In the genomic region with DNA sequence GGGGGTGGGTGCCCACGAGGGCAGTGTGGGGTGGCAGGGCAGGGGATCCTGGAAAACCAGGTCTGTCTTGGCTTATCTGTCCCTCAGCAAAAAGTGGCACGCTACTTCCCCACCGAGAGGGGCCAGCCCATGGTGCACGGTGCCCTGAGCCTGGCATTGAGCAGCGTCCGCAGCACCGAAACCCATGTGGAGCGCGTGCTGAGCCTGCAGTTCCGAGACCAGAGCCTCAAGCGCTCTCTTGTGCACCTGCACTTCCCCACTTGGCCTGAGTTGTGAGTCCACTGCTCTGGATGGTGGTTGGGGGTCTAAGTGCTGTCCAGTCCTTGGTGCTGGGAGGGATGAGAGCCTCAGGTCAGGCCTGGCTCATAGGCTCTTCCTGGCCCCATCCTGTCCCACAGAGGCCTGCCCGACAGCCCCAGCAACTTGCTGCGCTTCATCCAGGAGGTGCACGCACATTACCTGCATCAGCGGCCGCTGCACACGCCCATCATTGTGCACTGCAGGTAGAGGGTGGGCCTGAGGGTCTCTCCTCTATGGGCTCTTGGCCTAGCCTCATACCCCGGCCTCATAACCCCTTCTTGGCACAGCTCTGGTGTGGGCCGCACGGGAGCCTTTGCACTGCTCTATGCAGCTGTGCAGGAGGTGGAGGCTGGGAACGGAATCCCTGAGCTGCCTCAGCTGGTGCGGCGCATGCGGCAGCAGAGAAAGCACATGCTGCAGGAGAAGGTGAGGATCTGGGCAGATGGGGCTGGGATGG, we compare ENCODE assay signal across 20 cellular contexts.
"Had no signal": no experiment of that assay in that cellular context is flagged by ENCODE, and none has a peak within 500 bp of the region (broad histone marks: within the 10 kb centered on the region; RNA-seq: fewer than 3 reads in every experiment).

No MANE protein-coding gene starts in this region.

- H3K27me3 ChIP-seq: gastrocnemius medialis, heart right ventricle, testis, upper lobe of left lung had no signal

- ATAC-seq: activated CD4-positive, alpha-beta T cell treated with anti-CD3 and anti-CD28 coated beads for 36 hours; activated CD8-positive, alpha-beta memory T cell treated with anti-CD3 and anti-CD28 coated beads, Interleukin-2, amount 10 ng/mL, durations not matched to agents 7 days and 5 days; gastrocnemius medialis; heart right ventricle had no signal

- H3K4me3 ChIP-seq: gastrocnemius medialis, heart right ventricle, lung, skin epidermis, testis, upper lobe of left lung had no signal

- H3K4me3 Mint-ChIP-seq: activated CD4-positive, alpha-beta memory T cell treated with anti-CD3 and anti-CD28 coated beads for 36 hours; activated CD4-positive, alpha-beta T cell treated with anti-CD3 and anti-CD28 coated beads for 36 hours; activated CD8-positive, alpha-beta memory T cell treated with anti-CD3 and anti-CD28 coated beads, Interleukin-2, amount 10 ng/mL, durations not matched to agents 7 days and 5 days; activated naive CD8-positive, alpha-beta T cell; activated T-cell treated with anti-CD3 and anti-CD28 coated beads, Interleukin-2, amount 50 U/mL, for 24 hours; endodermal cell; stimulated activated naive CD8-positive, alpha-beta T cell treated with anti-CD3 and anti-CD28 coated beads, Interleukin-15, Interleukin-2, amounts not matched to agents 100 ng/mL and 50 ng/mL, for 24 hours had no signal

- H3K27ac ChIP-seq: gastrocnemius medialis, heart right ventricle, skin epidermis, testis, upper lobe of left lung had no signal

- H3K27ac Mint-ChIP-seq: activated CD4-positive, alpha-beta memory T cell treated with anti-CD3 and anti-CD28 coated beads for 36 hours; activated CD4-positive, alpha-beta T cell treated with anti-CD3 and anti-CD28 coated beads for 36 hours; activated CD8-positive, alpha-beta memory T cell treated with anti-CD3 and anti-CD28 coated beads, Interleukin-2, amount 10 ng/mL, durations not matched to agents 7 days and 5 days; activated T-cell treated with anti-CD3 and anti-CD28 coated beads, Interleukin-2, amount 50 U/mL, for 24 hours; endodermal cell; stimulated activated naive CD8-positive, alpha-beta T cell treated with anti-CD3 and anti-CD28 coated beads, Interleukin-15, Interleukin-2, amounts not matched to agents 100 ng/mL and 50 ng/mL, for 24 hours had no signal

- H3K36me3 Mint-ChIP-seq: activated naive CD8-positive, alpha-beta T cell had no signal

- H3K9me3 ChIP-seq: gastrocnemius medialis, heart right ventricle, testis, upper lobe of left lung had no signal

- H3K4me1 ChIP-seq: gastrocnemius medialis, heart right ventricle, upper lobe of left lung had no signal

- DNase-seq: activated CD4-positive, alpha-beta memory T cell treated with anti-CD3 and anti-CD28 coated beads for 36 hours; activated CD4-positive, alpha-beta T cell treated with anti-CD3 and anti-CD28 coated beads for 36 hours; activated CD8-positive, alpha-beta memory T cell treated with anti-CD3 and anti-CD28 coated beads, Interleukin-2, amount 10 ng/mL, durations not matched to agents 7 days and 5 days; activated gamma-delta T cell; activated T-cell treated with anti-CD3 and anti-CD28 coated beads, Interleukin-2, amount 50 U/mL, for 24 hours; aorta; cerebellar nuclear complex; dermis blood vessel endothelial cell; endodermal cell; erythroblast; gastrocnemius medialis; heart right ventricle; stimulated activated CD4-positive, alpha-beta T cell treated with anti-CD3 and anti-CD28 coated beads, Interleukin-4, amount 100 ng/mL, for 24 hours; T-helper 2 cell; testis had no signal

- H3K4me1 Mint-ChIP-seq: activated CD4-positive, alpha-beta T cell treated with anti-CD3 and anti-CD28 coated beads for 36 hours; activated CD8-positive, alpha-beta memory T cell treated with anti-CD3 and anti-CD28 coated beads, Interleukin-2, amount 10 ng/mL, durations not matched to agents 7 days and 5 days; endodermal cell had no signal

- H3K9me3 Mint-ChIP-seq: activated CD4-positive, alpha-beta memory T cell treated with anti-CD3 and anti-CD28 coated beads for 36 hours; activated T-cell treated with anti-CD3 and anti-CD28 coated beads, Interleukin-2, amount 50 U/mL, for 24 hours; stimulated activated naive CD8-positive, alpha-beta T cell treated with anti-CD3 and anti-CD28 coated beads, Interleukin-15, Interleukin-2, amounts not matched to agents 100 ng/mL and 50 ng/mL, for 24 hours had no signal
